1 cellular context compared by ENCODE assay signal in genomic region chr17:4945944-4946280, GRCh38.
TF ChIP-seq lines count a peak whose summit lies in the region.

No MANE protein-coding gene starts in this region.

TF ChIP-seq in H1, 55 proteins besides CTCF, POLR2A, EP300 and RAD21:
- TF ChIP-seq POLR2AphosphoS5 (IDR thresholded peaks at IDR 0.05; ENCODE audit: low read depth, low read length), result peak; percentile 49; the same call in 1 of the 2 replicates
- TF ChIP-seq SUZ12 (IDR thresholded peaks at IDR 0.05; ENCODE audit: low read length), result no peak
- TF ChIP-seq SIN3A (conservative IDR thresholded peaks at IDR 0.05 in 1 of 2, IDR thresholded peaks at IDR 0.05 in 1 of 2; ENCODE audit: low read depth in 1 of 2, low read length in 2 of 2), result 0 out of 4 replicates have a peak, but pooled peaks of 1 of the 2 experiments have one; percentile 25
- no peak for TF ChIP-seq ATF3 (IDR thresholded peaks at IDR 0.05; ENCODE audit: insufficient read depth, low read depth, low read length)
